ENCODE assay signal across 8 cellular contexts in the genomic region with DNA sequence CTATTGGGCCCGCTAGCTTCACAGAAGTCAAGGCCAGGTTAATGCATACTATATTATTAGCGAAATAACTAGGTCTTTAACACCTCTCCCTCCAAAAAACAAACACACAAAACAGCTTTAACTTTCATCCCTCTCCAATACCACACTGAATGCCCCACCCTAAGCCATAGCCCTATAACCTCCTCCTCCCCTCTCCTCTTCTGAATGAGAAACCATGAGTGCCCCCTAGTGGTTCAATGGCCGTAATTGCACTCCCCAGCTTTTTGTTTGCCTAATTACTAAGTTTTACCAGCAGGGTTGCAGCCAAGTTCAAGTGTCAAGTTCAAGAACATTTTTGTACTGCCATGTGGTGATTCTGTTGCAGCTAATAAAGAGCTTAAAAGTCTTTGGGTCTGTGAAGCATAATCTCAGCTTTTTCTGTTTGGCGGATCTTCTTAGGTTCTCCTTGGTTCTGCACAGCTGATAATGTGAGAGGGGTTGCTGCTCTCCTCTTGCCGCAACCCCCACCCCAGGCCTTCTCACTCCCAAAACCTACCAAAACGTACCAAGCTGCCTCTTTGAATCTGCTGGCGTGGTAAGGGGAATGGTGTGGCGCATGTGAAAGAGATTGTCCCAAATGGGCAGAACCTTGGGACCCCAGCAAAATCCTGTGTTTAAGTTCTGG. TPM values are rescaled to one million over a fixed set of nuclear protein-coding genes. Genes with fewer than 3 reads are reported as not detected.
DNase-seq lines count a peak whose midpoint lies in the region; ATAC-seq and TF ChIP-seq lines count a peak whose summit lies in the region.

No MANE protein-coding gene starts in this region.

- H3K9me3 ChIP-seq in SU-DHL-6 (ENCODE audit: insufficient read depth, low read length), result no peaks in the 10 kb centered on the region
- H3K9me3 ChIP-seq in heart left ventricle, result no peaks in the 10 kb centered on the region

- ATAC-seq in activated naive CD8-positive, alpha-beta T cell treated with anti-CD3 and anti-CD28 coated beads, Interleukin-2, amount 10 ng/mL, durations not matched to agents 7 days and 5 days (ENCODE audit: low read depth), result peak; percentile 73
- peak in 3 of 4 donors; percentile 64 to 83 (median 79) for ATAC-seq in heart left ventricle
- no peak for ATAC-seq in HG03039 (IDR thresholded peaks at IDR 0.05; ENCODE audit: unreplicated experiment)

- intact Hi-C loops in heart left ventricle (cut with DNase I), result loop anchor here (1.0 to 10.0 kb wide), 11 partner anchors 117 to 505 kb away; no protein-coding TSS in a partner anchor

- 72 to 77% (median 73%) methylated on average over 8 of the region's 8 CpGs for WGBS in heart left ventricle, 4 donors

- no peak for TF ChIP-seq POLR2A in heart left ventricle (IDR thresholded peaks at IDR 0.05)

- H3K27me3 Mint-ChIP-seq in activated naive CD8-positive, alpha-beta T cell treated with anti-CD3 and anti-CD28 coated beads, Interleukin-2, amount 10 ng/mL, durations not matched to agents 7 days and 5 days, result peaks cover 2% of the 10 kb centered on the region

- peaks cover 0 to 11% (median 0%) of the 10 kb centered on the region in 12 donors for H3K4me1 ChIP-seq in heart left ventricle

- no peak overlapping the region for H3K27ac Mint-ChIP-seq in activated naive CD8-positive, alpha-beta T cell treated with anti-CD3 and anti-CD28 coated beads, Interleukin-2, amount 10 ng/mL, durations not matched to agents 7 days and 5 days

- H3K79me2 ChIP-seq in SU-DHL-6 (ENCODE audit: insufficient read depth, low read length), result no peaks in the 10 kb centered on the region

- no peaks in the 10 kb centered on the region for H3K36me3 Mint-ChIP-seq in activated naive CD8-positive, alpha-beta T cell treated with anti-CD3 and anti-CD28 coated beads, Interleukin-2, amount 10 ng/mL, durations not matched to agents 7 days and 5 days

- H3K9me3 Mint-ChIP-seq in activated naive CD8-positive, alpha-beta T cell treated with anti-CD3 and anti-CD28 coated beads, Interleukin-2, amount 10 ng/mL, durations not matched to agents 7 days and 5 days, result no peaks in the 10 kb centered on the region

- no peak overlapping the region for H3K4me3 ChIP-seq in HFF-Myc (replicated peaks; ENCODE audit: low read depth, low read length)
- no peak overlapping the region for H3K4me3 ChIP-seq in SU-DHL-6 (ENCODE audit: insufficient read depth, low read length, poor library complexity, severe bottlenecking)
- no peak overlapping the region for H3K4me3 ChIP-seq in heart left ventricle

- H4K20me1 ChIP-seq in SU-DHL-6 (ENCODE audit: low read depth, low read length), result no peaks in the 10 kb centered on the region

- H3F3A ChIP-seq in SU-DHL-6 (ENCODE audit: insufficient read depth), result no peaks in the 10 kb centered on the region

- H3K27me3 ChIP-seq in SU-DHL-6 (ENCODE audit: low read length) (no peaks in the 10 kb centered on the region), heart left ventricle (no peaks in the 10 kb centered on the region)

- H3K9ac ChIP-seq in SU-DHL-6 (ENCODE audit: low read length), result no peak overlapping the region

- H3K4me2 ChIP-seq in SU-DHL-6 (ENCODE audit: low read depth, low read length, poor library complexity, severe bottlenecking), result no peak overlapping the region

- H3K4me3 Mint-ChIP-seq in activated naive CD8-positive, alpha-beta T cell treated with anti-CD3 and anti-CD28 coated beads, Interleukin-2, amount 10 ng/mL, durations not matched to agents 7 days and 5 days, result no peak overlapping the region

- H2AFZ ChIP-seq in SU-DHL-6 (ENCODE audit: low read depth, low read length, severe bottlenecking), result no peak overlapping the region

- H3K36me3 ChIP-seq in SU-DHL-6 (ENCODE audit: low read length) (no peaks in the 10 kb centered on the region), heart left ventricle (no peaks in the 10 kb centered on the region)

- TF ChIP-seq CTCF in HFF-Myc (IDR thresholded peaks at IDR 0.05; ENCODE audit: low read depth, low read length, missing control alignments) (peak; percentile 90), SU-DHL-6 (IDR thresholded peaks at IDR 0.05; ENCODE audit: insufficient read depth, low read length, poor library complexity, severe bottlenecking) (peak; percentile 98), heart left ventricle (IDR thresholded peaks at IDR 0.05) (peak; percentile 78 to 91 (median 85))

- H3K27ac ChIP-seq in SU-DHL-6 (ENCODE audit: low read depth, low read length) (no peak overlapping the region), heart left ventricle (no peak overlapping the region)

- H3K9me2 ChIP-seq in SU-DHL-6 (replicated peaks; ENCODE audit: insufficient read depth, low read length), result no peaks in the 10 kb centered on the region

- POLR2A ChIA-PET in activated naive CD8-positive, alpha-beta T cell treated with anti-CD3 and anti-CD28 coated beads, Interleukin-2, amount 10 ng/mL, durations not matched to agents 7 days and 5 days (lab: Charles Lee), result no interaction called here

- DNase-seq in ELF-1 (ENCODE audit: low read depth, low spot score), result peak; percentile 86
- peak; percentile 95 for DNase-seq in HFF-Myc (ENCODE audit: extremely low read depth, low read depth)
- peak; percentile 66 for DNase-seq in NCI-H128 (lab: John Stamatoyannopoulos, UW; ENCODE audit: unreplicated experiment)
- DNase-seq in activated naive CD8-positive, alpha-beta T cell treated with anti-CD3 and anti-CD28 coated beads, Interleukin-2, amount 10 ng/mL, durations not matched to agents 7 days and 5 days, result peak; percentile 41
- DNase-seq in heart left ventricle, result peak in 4 of 5 donors; percentile 35 to 48 (median 38)
- DNase-seq in putamen (ENCODE audit: low spot score), result peak; percentile 80

- H3K4me1 Mint-ChIP-seq in activated naive CD8-positive, alpha-beta T cell treated with anti-CD3 and anti-CD28 coated beads, Interleukin-2, amount 10 ng/mL, durations not matched to agents 7 days and 5 days, result peaks cover 4% of the 10 kb centered on the region

RNA-seq across cellular contexts. Expression of gene RPL22L1, which starts 57.9 kb away (rescaled TPM):
- total RNA-seq in activated naive CD8-positive, alpha-beta T cell treated with anti-CD3 and anti-CD28 coated beads, Interleukin-2, amount 10 ng/mL, durations not matched to agents 7 days and 5 days, result 10 to 100 TPM; 50.6 to 54.5 TPM
- 10 to 100 TPM in 7 of 9 donors, 1 to 10 TPM in 2; 8.6 to 34.2 (median 16.9) TPM for total RNA-seq in heart left ventricle
- 10 to 100 TPM; 57.1 to 97.3 TPM for polyA plus RNA-seq in heart left ventricle

Comparison
In these comparisons a context has a peak if more than half of its experiments do, and no peak if none do; other contexts are left out.
1. DNase-seq: peak in every context shown above with its lines; median percentile 95 in HFF-Myc; 86 in ELF-1; 80 in putamen; 66 in NCI-H128; 41 in activated naive CD8-positive, alpha-beta T cell treated with anti-CD3 and anti-CD28 coated beads, Interleukin-2, amount 10 ng/mL, durations not matched to agents 7 days and 5 days; 38 in heart left ventricle.